Comparison of ENCODE assay signal across 29 cellular contexts in genomic region chr12:117284160-117284559, GRCh38.
DNase-seq lines count a peak whose midpoint lies in the region; TF ChIP-seq lines count a peak whose summit lies in the region.
"Had no signal": no experiment of that assay in that cellular context is flagged by ENCODE, and none has a peak within 500 bp of the region (broad histone marks: within the 10 kb centered on the region; RNA-seq: fewer than 3 reads in every experiment).

No MANE protein-coding gene starts in this region.

- WGBS in transverse colon (ENCODE audit: low coverage in 1 of 2), 2 donors = 71 to 95% methylated on average over 3 to 10 of the region's 10 CpGs

- TF ChIP-seq CTCF in WERI-Rb-1 (IDR thresholded peaks at IDR 0.05; ENCODE audit: low read depth, low read length) (peak; percentile 34; the same call in 1 of the 2 replicates), transverse colon (IDR thresholded peaks at IDR 0.05) (no peak)

- H3K27ac ChIP-seq in WERI-Rb-1 (no peak overlapping the region), transverse colon (no peak overlapping the region)
- H3K27ac ChIP-seq: brain microvascular endothelial cell, heart right ventricle, spleen, suprapubic skin had no signal

- intact Hi-C loops in transverse colon (cut with DNase I; ENCODE audit: low total_unique reads) = no loop called here

- DNase-seq in NCI-H748 (lab: John Stamatoyannopoulos, UW; ENCODE audit: unreplicated experiment) (peak; percentile 27), NCI-H748 treated with DMSO at 0.1 percent for 48 hours (lab: John Stamatoyannopoulos, UW) (no peak), NCI-H524 (lab: John Stamatoyannopoulos, UW) (peak; percentile 85 to 91), WERI-Rb-1 (peak; percentile 48), NCI-H1436 (lab: John Stamatoyannopoulos, UW) (no peak), germinal center (ENCODE audit: low spot score) (no peak), transverse colon (no peak)
- DNase-seq in activated naive CD4-positive, alpha-beta T cell (lab: John Stamatoyannopoulos, UW) = no peak
- DNase-seq: ACHN; activated CD4-positive, alpha-beta T cell treated with anti-CD3 and anti-CD28 coated beads, Interleukin-2, amount 50 U/mL, for 1 hour; activated CD8-positive, alpha-beta memory T cell treated with anti-CD3 and anti-CD28 coated beads, Interleukin-2, amount 10 ng/mL, durations not matched to agents 7 days and 5 days; activated naive CD4-positive, alpha-beta T cell treated with anti-CD3 and anti-CD28 coated beads for 36 hours; activated T-cell treated with anti-CD3 and anti-CD28 coated beads, Interleukin-2, amount 50 U/mL, for 72 hours; brain microvascular endothelial cell; effector memory CD4-positive, alpha-beta T cell; erythroblast; heart right ventricle; IMR-90; left cardiac atrium; mesenchymal stem cell; naive B cell; NCI-H345; occipital lobe; RPMI8226; spleen; stimulated activated CD4-positive, alpha-beta T cell treated with anti-CD3 and anti-CD28 coated beads, Interleukin-4, amount 100 ng/mL, for 1 hour; T-helper 9 cell had no signal

- H3K4me3 ChIP-seq in WERI-Rb-1 (ENCODE audit: low read depth, low read length) = no peak overlapping the region
- no peak overlapping the region for H3K4me3 ChIP-seq in transverse colon
- H3K4me3 ChIP-seq: HAP-1, heart right ventricle, spleen, suprapubic skin had no signal

- H3K9me3 ChIP-seq in WERI-Rb-1 (ENCODE audit: severe bottlenecking) = peaks cover 4% of the 10 kb centered on the region
- no peaks in the 10 kb centered on the region for H3K9me3 ChIP-seq in transverse colon
- H3K9me3 ChIP-seq: HAP-1, heart right ventricle, spleen, suprapubic skin had no signal

- H3K36me3 ChIP-seq in WERI-Rb-1 (no peaks in the 10 kb centered on the region), transverse colon (no peaks in the 10 kb centered on the region)
- H3K36me3 ChIP-seq: brain microvascular endothelial cell, HAP-1, heart right ventricle, spleen, suprapubic skin had no signal

- no peaks in the 10 kb centered on the region for H3K4me1 ChIP-seq in transverse colon
- H3K4me1 ChIP-seq: HAP-1, heart right ventricle, spleen, suprapubic skin had no signal

- in situ Hi-C loops in transverse colon (cut with MboI; ENCODE audit: low pct_ligation_motif_present in 1 of 4, low pct_unique_long_range_greater_than_20kb in 1 of 4, low sequenced_read_pairs in 3 of 4) = no loop called here

- H3K27me3 ChIP-seq in WERI-Rb-1 (ENCODE audit: insufficient read depth, low read depth, severe bottlenecking) (no peaks in the 10 kb centered on the region), transverse colon (no peaks in the 10 kb centered on the region)
- H3K27me3 ChIP-seq: brain microvascular endothelial cell, spleen, suprapubic skin had no signal

- TF ChIP-seq POLR2A in transverse colon (IDR thresholded peaks at IDR 0.05) = no peak

- no peak for TF ChIP-seq EP300 in transverse colon (IDR thresholded peaks at IDR 0.05; ENCODE audit: low read depth)

Comparison
In these comparisons a context has a peak if more than half of its experiments do, and no peak if none do; other contexts are left out.
1. DNase-seq: peak in NCI-H748 (single experiment), NCI-H524 (2 of 2) and WERI-Rb-1 (single experiment); none in NCI-H748 treated with DMSO at 0.1 percent for 48 hours (single experiment), NCI-H1436 (single experiment), germinal center (single experiment), activated naive CD4-positive, alpha-beta T cell (0 of 4) and transverse colon (single experiment).